1 cellular context compared by ENCODE assay signal in the genomic region with DNA sequence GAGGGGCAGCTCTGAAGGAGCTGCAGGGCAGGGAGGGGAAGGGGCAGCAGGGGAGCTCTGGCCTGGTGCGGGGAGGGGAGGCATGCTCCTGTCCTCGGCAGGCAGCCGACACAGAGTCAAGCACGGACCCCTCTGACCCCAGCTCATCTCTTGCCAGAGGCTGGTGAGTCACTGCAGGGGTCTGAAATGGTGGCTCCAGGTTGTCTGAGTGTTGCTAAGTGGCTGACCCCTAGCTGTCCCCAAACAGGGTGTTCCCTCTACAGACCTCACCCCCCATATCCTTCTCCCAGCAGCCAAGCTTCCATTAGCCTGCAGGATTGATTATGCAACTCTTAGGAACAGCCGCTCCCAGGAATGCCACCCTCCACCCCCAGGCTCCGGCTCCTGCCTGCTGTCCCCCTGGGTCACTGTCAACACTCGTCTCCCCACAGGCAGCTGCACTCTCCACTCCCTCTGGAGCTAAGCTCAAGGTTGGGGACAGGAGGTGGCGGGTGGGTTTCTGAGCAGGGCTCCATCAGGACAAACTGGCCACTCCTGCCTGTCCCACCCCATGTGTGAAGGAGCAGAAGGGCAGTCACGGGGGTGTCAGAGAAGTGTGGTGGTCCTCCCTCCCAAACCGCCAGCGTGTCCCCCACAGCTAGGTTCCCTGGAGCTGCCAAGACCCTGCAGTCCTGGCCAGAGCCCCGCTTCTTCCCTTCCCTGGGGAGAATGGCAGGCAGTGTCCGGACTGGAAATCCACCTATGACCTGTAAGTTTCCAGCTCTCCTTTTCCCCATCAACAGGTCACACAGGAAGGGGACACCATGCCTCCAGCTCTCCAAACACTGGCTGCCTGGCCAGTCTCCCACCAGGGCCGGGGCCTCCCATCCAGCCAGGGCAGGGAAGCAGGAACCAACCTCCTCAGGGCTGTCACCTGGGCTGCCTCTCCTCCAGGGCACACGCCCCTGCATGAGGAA.
TF ChIP-seq lines count a peak whose summit lies in the region.

No MANE protein-coding gene starts in this region.

TF ChIP-seq in GM23338, 12 proteins besides CTCF, POLR2A, EP300 and RAD21:
- TF ChIP-seq NANOG (IDR thresholded peaks at IDR 0.05; ENCODE audit: borderline replicate concordance) (no peak), ZNF331 (CRISPR knock-in tag; IDR thresholded peaks at IDR 0.05; ENCODE audit: low read depth) (no peak), STAT1 (IDR thresholded peaks at IDR 0.05; ENCODE audit: unreplicated experiment) (no peak), EZH2phosphoT487 (IDR thresholded peaks at IDR 0.05; ENCODE audit: unreplicated experiment) (no peak), JUNB (IDR thresholded peaks at IDR 0.05; ENCODE audit: unreplicated experiment) (no peak), ZNF114 (CRISPR knock-in tag; IDR thresholded peaks at IDR 0.05) (no peak), CREB1 (CRISPR knock-in tag; IDR thresholded peaks at IDR 0.05; ENCODE audit: low read depth) (no peak), POLR2AphosphoS5 (IDR thresholded peaks at IDR 0.05; ENCODE audit: low read depth) (no peak), EZH2 (IDR thresholded peaks at IDR 0.05; ENCODE audit: low read depth, unreplicated experiment) (no peak)
- TF ChIP-seq, protein P1, sequence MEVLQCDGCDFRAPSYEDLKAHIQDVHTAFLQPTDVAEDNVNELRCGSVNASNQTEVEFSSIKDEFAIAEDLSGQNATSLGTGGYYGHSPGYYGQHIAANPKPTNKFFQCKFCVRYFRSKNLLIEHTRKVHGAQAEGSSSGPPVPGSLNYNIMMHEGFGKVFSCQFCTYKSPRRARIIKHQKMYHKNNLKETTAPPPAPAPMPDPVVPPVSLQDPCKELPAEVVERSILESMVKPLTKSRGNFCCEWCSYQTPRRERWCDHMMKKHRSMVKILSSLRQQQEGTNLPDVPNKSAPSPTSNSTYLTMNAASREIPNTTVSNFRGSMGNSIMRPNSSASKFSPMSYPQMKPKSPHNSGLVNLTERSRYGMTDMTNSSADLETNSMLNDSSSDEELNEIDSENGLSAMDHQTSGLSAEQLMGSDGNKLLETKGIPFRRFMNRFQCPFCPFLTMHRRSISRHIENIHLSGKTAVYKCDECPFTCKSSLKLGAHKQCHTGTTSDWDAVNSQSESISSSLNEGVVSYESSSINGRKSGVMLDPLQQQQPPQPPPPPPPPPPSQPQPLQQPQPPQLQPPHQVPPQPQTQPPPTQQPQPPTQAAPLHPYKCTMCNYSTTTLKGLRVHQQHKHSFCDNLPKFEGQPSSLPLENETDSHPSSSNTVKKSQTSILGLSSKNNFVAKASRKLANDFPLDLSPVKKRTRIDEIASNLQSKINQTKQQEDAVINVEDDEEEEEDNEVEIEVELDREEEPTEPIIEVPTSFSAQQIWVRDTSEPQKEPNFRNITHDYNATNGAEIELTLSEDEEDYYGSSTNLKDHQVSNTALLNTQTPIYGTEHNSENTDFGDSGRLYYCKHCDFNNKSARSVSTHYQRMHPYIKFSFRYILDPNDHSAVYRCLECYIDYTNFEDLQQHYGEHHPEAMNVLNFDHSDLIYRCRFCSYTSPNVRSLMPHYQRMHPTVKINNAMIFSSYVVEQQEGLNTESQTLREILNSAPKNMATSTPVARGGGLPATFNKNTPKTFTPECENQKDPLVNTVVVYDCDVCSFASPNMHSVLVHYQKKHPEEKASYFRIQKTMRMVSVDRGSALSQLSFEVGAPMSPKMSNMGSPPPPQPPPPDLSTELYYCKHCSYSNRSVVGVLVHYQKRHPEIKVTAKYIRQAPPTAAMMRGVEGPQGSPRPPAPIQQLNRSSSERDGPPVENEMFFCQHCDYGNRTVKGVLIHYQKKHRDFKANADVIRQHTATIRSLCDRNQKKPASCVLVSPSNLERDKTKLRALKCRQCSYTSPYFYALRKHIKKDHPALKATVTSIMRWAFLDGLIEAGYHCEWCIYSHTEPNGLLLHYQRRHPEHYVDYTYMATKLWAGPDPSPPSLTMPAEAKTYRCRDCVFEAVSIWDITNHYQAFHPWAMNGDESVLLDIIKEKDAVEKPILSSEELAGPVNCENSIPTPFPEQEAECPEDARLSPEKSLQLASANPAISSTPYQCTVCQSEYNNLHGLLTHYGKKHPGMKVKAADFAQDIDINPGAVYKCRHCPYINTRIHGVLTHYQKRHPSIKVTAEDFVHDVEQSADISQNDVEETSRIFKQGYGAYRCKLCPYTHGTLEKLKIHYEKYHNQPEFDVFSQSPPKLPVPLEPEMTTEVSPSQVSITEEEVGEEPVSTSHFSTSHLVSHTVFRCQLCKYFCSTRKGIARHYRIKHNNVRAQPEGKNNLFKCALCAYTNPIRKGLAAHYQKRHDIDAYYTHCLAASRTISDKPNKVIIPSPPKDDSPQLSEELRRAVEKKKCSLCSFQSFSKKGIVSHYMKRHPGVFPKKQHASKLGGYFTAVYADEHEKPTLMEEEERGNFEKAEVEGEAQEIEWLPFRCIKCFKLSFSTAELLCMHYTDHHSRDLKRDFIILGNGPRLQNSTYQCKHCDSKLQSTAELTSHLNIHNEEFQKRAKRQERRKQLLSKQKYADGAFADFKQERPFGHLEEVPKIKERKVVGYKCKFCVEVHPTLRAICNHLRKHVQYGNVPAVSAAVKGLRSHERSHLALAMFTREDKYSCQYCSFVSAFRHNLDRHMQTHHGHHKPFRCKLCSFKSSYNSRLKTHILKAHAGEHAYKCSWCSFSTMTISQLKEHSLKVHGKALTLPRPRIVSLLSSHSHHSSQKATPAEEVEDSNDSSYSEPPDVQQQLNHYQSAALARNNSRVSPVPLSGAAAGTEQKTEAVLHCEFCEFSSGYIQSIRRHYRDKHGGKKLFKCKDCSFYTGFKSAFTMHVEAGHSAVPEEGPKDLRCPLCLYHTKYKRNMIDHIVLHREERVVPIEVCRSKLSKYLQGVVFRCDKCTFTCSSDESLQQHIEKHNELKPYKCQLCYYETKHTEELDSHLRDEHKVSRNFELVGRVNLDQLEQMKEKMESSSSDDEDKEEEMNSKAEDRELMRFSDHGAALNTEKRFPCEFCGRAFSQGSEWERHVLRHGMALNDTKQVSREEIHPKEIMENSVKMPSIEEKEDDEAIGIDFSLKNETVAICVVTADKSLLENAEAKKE (CRISPR knock-in tag; IDR thresholded peaks at IDR 0.05) = no peak
- TF ChIP-seq, protein P2, sequence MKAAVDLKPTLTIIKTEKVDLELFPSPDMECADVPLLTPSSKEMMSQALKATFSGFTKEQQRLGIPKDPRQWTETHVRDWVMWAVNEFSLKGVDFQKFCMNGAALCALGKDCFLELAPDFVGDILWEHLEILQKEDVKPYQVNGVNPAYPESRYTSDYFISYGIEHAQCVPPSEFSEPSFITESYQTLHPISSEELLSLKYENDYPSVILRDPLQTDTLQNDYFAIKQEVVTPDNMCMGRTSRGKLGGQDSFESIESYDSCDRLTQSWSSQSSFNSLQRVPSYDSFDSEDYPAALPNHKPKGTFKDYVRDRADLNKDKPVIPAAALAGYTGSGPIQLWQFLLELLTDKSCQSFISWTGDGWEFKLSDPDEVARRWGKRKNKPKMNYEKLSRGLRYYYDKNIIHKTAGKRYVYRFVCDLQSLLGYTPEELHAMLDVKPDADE (IDR thresholded peaks at IDR 0.05) = no peak
- TF ChIP-seq, protein P3, sequence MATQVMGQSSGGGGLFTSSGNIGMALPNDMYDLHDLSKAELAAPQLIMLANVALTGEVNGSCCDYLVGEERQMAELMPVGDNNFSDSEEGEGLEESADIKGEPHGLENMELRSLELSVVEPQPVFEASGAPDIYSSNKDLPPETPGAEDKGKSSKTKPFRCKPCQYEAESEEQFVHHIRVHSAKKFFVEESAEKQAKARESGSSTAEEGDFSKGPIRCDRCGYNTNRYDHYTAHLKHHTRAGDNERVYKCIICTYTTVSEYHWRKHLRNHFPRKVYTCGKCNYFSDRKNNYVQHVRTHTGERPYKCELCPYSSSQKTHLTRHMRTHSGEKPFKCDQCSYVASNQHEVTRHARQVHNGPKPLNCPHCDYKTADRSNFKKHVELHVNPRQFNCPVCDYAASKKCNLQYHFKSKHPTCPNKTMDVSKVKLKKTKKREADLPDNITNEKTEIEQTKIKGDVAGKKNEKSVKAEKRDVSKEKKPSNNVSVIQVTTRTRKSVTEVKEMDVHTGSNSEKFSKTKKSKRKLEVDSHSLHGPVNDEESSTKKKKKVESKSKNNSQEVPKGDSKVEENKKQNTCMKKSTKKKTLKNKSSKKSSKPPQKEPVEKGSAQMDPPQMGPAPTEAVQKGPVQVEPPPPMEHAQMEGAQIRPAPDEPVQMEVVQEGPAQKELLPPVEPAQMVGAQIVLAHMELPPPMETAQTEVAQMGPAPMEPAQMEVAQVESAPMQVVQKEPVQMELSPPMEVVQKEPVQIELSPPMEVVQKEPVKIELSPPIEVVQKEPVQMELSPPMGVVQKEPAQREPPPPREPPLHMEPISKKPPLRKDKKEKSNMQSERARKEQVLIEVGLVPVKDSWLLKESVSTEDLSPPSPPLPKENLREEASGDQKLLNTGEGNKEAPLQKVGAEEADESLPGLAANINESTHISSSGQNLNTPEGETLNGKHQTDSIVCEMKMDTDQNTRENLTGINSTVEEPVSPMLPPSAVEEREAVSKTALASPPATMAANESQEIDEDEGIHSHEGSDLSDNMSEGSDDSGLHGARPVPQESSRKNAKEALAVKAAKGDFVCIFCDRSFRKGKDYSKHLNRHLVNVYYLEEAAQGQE (IDR thresholded peaks at IDR 0.05; ENCODE audit: unreplicated experiment) = no peak
